In the genomic region with DNA sequence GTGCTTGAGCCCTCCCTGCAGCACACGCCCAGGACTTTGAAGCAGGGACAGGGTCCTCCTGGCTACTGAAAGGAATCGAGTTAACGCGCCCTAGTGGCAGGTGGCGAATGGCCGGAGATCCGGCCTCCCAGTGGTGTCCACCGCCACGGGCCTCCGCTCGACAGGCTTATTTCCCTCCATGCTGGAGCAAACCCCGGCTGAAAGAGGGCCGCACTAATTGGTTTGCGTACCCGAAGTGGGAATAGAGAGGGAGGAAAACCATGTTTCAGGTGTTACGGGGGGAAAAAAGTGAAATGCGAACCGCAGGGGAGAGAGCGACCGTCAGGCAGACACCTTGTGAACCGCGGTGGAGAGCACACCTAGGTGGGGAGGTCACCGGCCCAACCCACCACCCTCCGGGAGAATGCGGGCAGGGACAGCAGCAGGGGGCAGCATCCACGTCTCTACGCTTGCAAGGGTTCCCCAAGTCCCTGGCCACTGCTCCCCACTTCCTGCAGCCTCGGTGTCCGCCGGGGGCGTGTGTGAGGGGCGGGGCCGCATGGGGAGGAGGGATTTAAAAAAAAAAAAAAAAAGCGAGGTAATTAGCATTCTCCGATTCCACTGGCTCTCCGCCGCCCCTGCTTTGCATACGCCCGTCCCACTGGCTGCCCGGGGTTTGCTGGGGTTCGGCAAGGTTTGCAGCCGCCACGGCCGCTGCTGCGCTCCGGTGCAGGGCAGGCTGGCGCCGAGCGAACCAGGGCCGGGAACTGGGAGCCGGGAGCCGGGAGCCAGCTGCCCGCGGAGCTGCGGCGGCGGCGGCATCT, we compare ENCODE assay signal across 7 cellular contexts.
A peak's percentile ranks its signal among the peaks of the same experiment; 100 is the strongest.
DNase-seq lines count a peak whose midpoint lies in the region; ATAC-seq and TF ChIP-seq lines count a peak whose summit lies in the region.

No MANE protein-coding gene starts in this region.

- H3K4me1 Mint-ChIP-seq in activated CD4-positive, alpha-beta T cell treated with anti-CD3 and anti-CD28 coated beads for 36 hours, result peaks cover 26% of the 10 kb centered on the region
- peaks cover 23% of the 10 kb centered on the region for H3K4me1 Mint-ChIP-seq in chondrocyte (ENCODE audit: low read depth)

- no peaks in the 10 kb centered on the region for H3K9me3 Mint-ChIP-seq in activated CD4-positive, alpha-beta T cell treated with anti-CD3 and anti-CD28 coated beads for 36 hours (ENCODE audit: low read depth)
- no peaks in the 10 kb centered on the region for H3K9me3 Mint-ChIP-seq in chondrocyte (ENCODE audit: low read depth)

- DNase-seq in NCI-H2081 treated with DMSO at 0.1 percent for 48 hours (lab: John Stamatoyannopoulos, UW), result peak; percentile 57
- DNase-seq in activated CD4-positive, alpha-beta T cell treated with anti-CD3 and anti-CD28 coated beads for 36 hours, result peak; percentile 93
- DNase-seq in chondrocyte (ENCODE audit: low spot score), result peak; percentile 89
- DNase-seq in kidney tubule cell (ENCODE audit: low spot score), result peak; percentile 95
- DNase-seq in stimulated activated CD4-positive, alpha-beta T cell treated with anti-CD3 and anti-CD28 coated beads, Interleukin-1b, Interleukin-23, amount 100 ng/mL, for 24 hours (ENCODE audit: low read depth in 4 of 4, low spot score in 1 of 4), result peak; percentile 47 to 78 (median 60)

- ATAC-seq in GM21447 (IDR thresholded peaks at IDR 0.05; ENCODE audit: unreplicated experiment) (peak; percentile 79), HG03139 (IDR thresholded peaks at IDR 0.05; ENCODE audit: unreplicated experiment) (no peak)
- ATAC-seq in activated CD4-positive, alpha-beta T cell treated with anti-CD3 and anti-CD28 coated beads for 36 hours, result peak; percentile 66

- H3K36me3 Mint-ChIP-seq in activated CD4-positive, alpha-beta T cell treated with anti-CD3 and anti-CD28 coated beads for 36 hours (ENCODE audit: low read depth), result no peaks in the 10 kb centered on the region
- H3K36me3 Mint-ChIP-seq in chondrocyte (ENCODE audit: low read depth), result no peaks in the 10 kb centered on the region

- intact Hi-C loops in activated CD4-positive, alpha-beta T cell treated with anti-CD3 and anti-CD28 coated beads for 36 hours (cut with DNase I, micrococcal nuclease), result loop anchor here (1.0 to 5.0 kb wide), 6 partner anchors 31 to 289 kb away; no protein-coding TSS in a partner anchor

- peak overlapping the region; percentile 86 for H3K4me3 Mint-ChIP-seq in activated CD4-positive, alpha-beta T cell treated with anti-CD3 and anti-CD28 coated beads for 36 hours
- peak overlapping the region; percentile 71 for H3K4me3 Mint-ChIP-seq in chondrocyte (ENCODE audit: unreplicated experiment)

- CTCF ChIA-PET in activated CD4-positive, alpha-beta T cell treated with anti-CD3 and anti-CD28 coated beads for 36 hours (lab: Charles Lee), result interaction anchor here (0.6 to 1.0 kb wide), 2 partner anchors 186 to 1152 kb away, joined by 3 to 5 read pairs; no protein-coding TSS in a partner anchor

- H3K27ac Mint-ChIP-seq in activated CD4-positive, alpha-beta T cell treated with anti-CD3 and anti-CD28 coated beads for 36 hours, result no peak overlapping the region
- H3K27ac Mint-ChIP-seq in chondrocyte (ENCODE audit: unreplicated experiment), result no peak overlapping the region

- POLR2A ChIA-PET in activated CD4-positive, alpha-beta T cell treated with anti-CD3 and anti-CD28 coated beads for 36 hours (lab: Charles Lee), result interaction anchor here (0.8 kb wide), 1 partner anchor 51 kb away, joined by 3 read pairs; no protein-coding TSS in a partner anchor

- H3K27me3 Mint-ChIP-seq in activated CD4-positive, alpha-beta T cell treated with anti-CD3 and anti-CD28 coated beads for 36 hours, result peaks cover 2% of the 10 kb centered on the region
- H3K27me3 Mint-ChIP-seq in chondrocyte (ENCODE audit: low read depth), result peaks cover 69% of the 10 kb centered on the region

- peak; percentile 27 for TF ChIP-seq CTCF in chondrocyte (IDR thresholded peaks at IDR 0.05)
